Comparison of ENCODE assay signal across 9 cellular contexts in the genomic region with DNA sequence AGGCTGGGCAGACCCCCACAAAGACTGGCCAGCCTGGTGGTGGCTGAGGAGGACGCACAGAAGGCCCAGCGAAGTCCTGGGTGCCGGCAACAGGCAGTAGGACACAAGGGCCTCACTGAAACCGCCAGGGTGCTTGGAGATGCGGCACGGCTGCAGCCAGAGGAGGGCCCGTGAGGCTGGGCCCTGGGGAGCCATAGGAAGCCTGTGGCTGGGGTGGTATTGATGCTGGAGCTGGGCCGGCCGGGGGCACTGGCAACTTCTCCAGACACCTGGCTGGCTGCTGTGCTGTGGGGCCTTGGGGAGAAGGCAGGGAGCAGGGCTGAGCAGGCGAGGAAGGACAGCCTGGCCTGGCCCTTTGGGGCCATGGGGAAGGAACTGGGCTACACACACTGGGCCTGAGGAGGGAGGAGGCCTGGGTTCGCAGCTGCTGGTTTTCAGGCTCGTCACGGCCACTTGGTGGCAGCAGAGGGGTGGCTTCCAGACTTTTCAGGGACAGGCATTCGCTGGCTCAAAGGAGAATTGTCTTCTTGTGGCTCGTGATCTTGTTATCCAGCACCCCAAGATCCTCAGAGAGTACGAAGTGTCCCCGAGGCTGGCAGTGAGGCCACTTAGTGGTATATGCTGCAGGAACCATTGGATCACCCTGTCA. TPM values are rescaled to one million over a fixed set of nuclear protein-coding genes. Genes with fewer than 3 reads are reported as not detected.
A peak's percentile ranks its signal among the peaks of the same experiment; 100 is the strongest.
DNase-seq lines count a peak whose midpoint lies in the region; ATAC-seq and TF ChIP-seq lines count a peak whose summit lies in the region.
"Had no signal": no experiment of that assay in that cellular context is flagged by ENCODE, and none has a peak within 500 bp of the region (broad histone marks: within the 10 kb centered on the region; RNA-seq: fewer than 3 reads in every experiment).

No MANE protein-coding gene starts in this region.

- intact Hi-C loops in prostate gland (cut with DNase I) = loop anchor here (10.0 kb wide), 1 partner anchor 150 kb away; no protein-coding TSS in a partner anchor

- no peak overlapping the region for H3K27ac ChIP-seq in prostate gland

- H3K9me3 ChIP-seq in prostate gland = no peaks in the 10 kb centered on the region

- H3K27me3 Mint-ChIP-seq in activated naive CD4-positive, alpha-beta T cell treated with anti-CD3 and anti-CD28 coated beads, Interleukin-2, amount 10 ng/mL, durations not matched to agents 7 days and 5 days = peaks cover 23% of the 10 kb centered on the region
- H3K27me3 Mint-ChIP-seq in glutamatergic neuron (ENCODE audit: unreplicated experiment) = no peaks in the 10 kb centered on the region

- no peaks in the 10 kb centered on the region for H3K4me1 ChIP-seq in prostate gland (replicated peaks)

- no peaks in the 10 kb centered on the region for H3K36me3 Mint-ChIP-seq in activated naive CD4-positive, alpha-beta T cell treated with anti-CD3 and anti-CD28 coated beads, Interleukin-2, amount 10 ng/mL, durations not matched to agents 7 days and 5 days
- H3K36me3 Mint-ChIP-seq in glutamatergic neuron (ENCODE audit: unreplicated experiment) = no peaks in the 10 kb centered on the region

- no peak for TF ChIP-seq POLR2A in prostate gland (IDR thresholded peaks at IDR 0.05)

- no peaks in the 10 kb centered on the region for H3K4me1 Mint-ChIP-seq in activated naive CD4-positive, alpha-beta T cell treated with anti-CD3 and anti-CD28 coated beads, Interleukin-2, amount 10 ng/mL, durations not matched to agents 7 days and 5 days
- peaks cover 10% of the 10 kb centered on the region for H3K4me1 Mint-ChIP-seq in glutamatergic neuron (ENCODE audit: low read depth, unreplicated experiment)

- H3K36me3 ChIP-seq in prostate gland = no peaks in the 10 kb centered on the region

- DNase-seq in DMS153 (lab: John Stamatoyannopoulos, UW) = peak; percentile 26
- DNase-seq in HPDE6-E6E7 (ENCODE audit: extremely low spot score) = peak; percentile 82
- DNase-seq in SKM-1 (lab: John Stamatoyannopoulos, UW; ENCODE audit: unreplicated experiment) = peak; percentile 2
- peak; percentile 73 for DNase-seq in activated naive CD4-positive, alpha-beta T cell treated with anti-CD3 and anti-CD28 coated beads, Interleukin-2, amount 10 ng/mL, durations not matched to agents 7 days and 5 days
- DNase-seq in glutamatergic neuron = peak; percentile 75
- peak; percentile 37 for DNase-seq in prostate gland (ENCODE audit: low spot score)

- no peak for ATAC-seq in HG02798 (IDR thresholded peaks at IDR 0.05; ENCODE audit: poor library complexity, unreplicated experiment)
- no peak for ATAC-seq in HG03280 (IDR thresholded peaks at IDR 0.05; ENCODE audit: unreplicated experiment)

- CTCF ChIA-PET in activated naive CD4-positive, alpha-beta T cell treated with anti-CD3 and anti-CD28 coated beads, Interleukin-2, amount 10 ng/mL, durations not matched to agents 7 days and 5 days (lab: Charles Lee) = interaction anchor here (0.7 to 6.0 kb wide), 12 partner anchors 9 to 613 kb away, joined by 3 to 27 read pairs (median 4); no protein-coding TSS in a partner anchor

- H3K27me3 ChIP-seq in prostate gland (replicated peaks; ENCODE audit: insufficient read depth) = no peaks in the 10 kb centered on the region

- no peaks in the 10 kb centered on the region for H3K9me3 Mint-ChIP-seq in activated naive CD4-positive, alpha-beta T cell treated with anti-CD3 and anti-CD28 coated beads, Interleukin-2, amount 10 ng/mL, durations not matched to agents 7 days and 5 days
- H3K9me3 Mint-ChIP-seq in glutamatergic neuron (ENCODE audit: unreplicated experiment) = peaks cover 3% of the 10 kb centered on the region

- no peak overlapping the region for H3K27ac Mint-ChIP-seq in activated naive CD4-positive, alpha-beta T cell treated with anti-CD3 and anti-CD28 coated beads, Interleukin-2, amount 10 ng/mL, durations not matched to agents 7 days and 5 days
- no peak overlapping the region for H3K27ac Mint-ChIP-seq in glutamatergic neuron (ENCODE audit: unreplicated experiment)

- no peak overlapping the region for H3K4me3 Mint-ChIP-seq in activated naive CD4-positive, alpha-beta T cell treated with anti-CD3 and anti-CD28 coated beads, Interleukin-2, amount 10 ng/mL, durations not matched to agents 7 days and 5 days
- H3K4me3 Mint-ChIP-seq in glutamatergic neuron (ENCODE audit: unreplicated experiment) = no peak overlapping the region

- TF ChIP-seq CTCF in glutamatergic neuron (IDR thresholded peaks at IDR 0.05; ENCODE audit: partially characterized antibody, unreplicated experiment) = peak; percentile 65
- TF ChIP-seq CTCF in prostate gland (IDR thresholded peaks at IDR 0.05) = peak in 3 of 4 experiments; percentile 47 to 67 (median 59)

- H3K4me3 ChIP-seq in prostate gland = no peak overlapping the region

- WGBS in prostate gland = 0% methylated on average over 4 of the region's 17 CpGs

RNA-seq across cellular contexts. Expression of a gene that starts 37.2 kb away (rescaled TPM):
- total RNA-seq in glutamatergic neuron (ENCODE audit: unreplicated experiment) (68.0 TPM), prostate gland (under 1 TPM in 1 of 2 donors, not detected in 1; 0.85 TPM)
- total RNA-seq: T-helper 2 cell treated with Interferon-gamma antibody and Interleukin-4, amounts not matched to agents 100 ng/mL and 5 ng/mL, for 36 hours had no signal

RNA-seq across cellular contexts. Expression of a gene that starts 44.3 kb away (rescaled TPM):
- total RNA-seq in glutamatergic neuron (ENCODE audit: unreplicated experiment) = 28.9 TPM
- total RNA-seq in prostate gland = 10 to 100 TPM; 33.8 to 55.9 TPM

RNA-seq across cellular contexts. Expression of a gene that starts 59.9 kb away (rescaled TPM):
- 0.56 TPM for total RNA-seq in glutamatergic neuron (ENCODE audit: unreplicated experiment)
- 100 to 1,000 TPM in 1 of 2 donors, 10 to 100 TPM in 1; 16.9 to 174 TPM for total RNA-seq in prostate gland
- total RNA-seq: T-helper 2 cell treated with Interferon-gamma antibody and Interleukin-4, amounts not matched to agents 100 ng/mL and 5 ng/mL, for 36 hours had no signal

Comparison
In these comparisons a context has a peak if more than half of its experiments do, and no peak if none do; other contexts are left out.
1. DNase-seq: peak in every context shown above with its lines; median percentile 82 in HPDE6-E6E7; 75 in glutamatergic neuron; 73 in activated naive CD4-positive, alpha-beta T cell treated with anti-CD3 and anti-CD28 coated beads, Interleukin-2, amount 10 ng/mL, durations not matched to agents 7 days and 5 days; 37 in prostate gland; 26 in DMS153; 2 in SKM-1.
2. RNA of a gene that starts 37.2 kb away (total RNA-seq): 68.0 TPM in glutamatergic neuron (single experiment); 0.85 TPM in prostate gland; every median in the first group is over 10 times any median in the second.
3. RNA of a gene that starts 59.9 kb away (total RNA-seq): 16.9 to 174 TPM in prostate gland; 0.56 TPM in glutamatergic neuron (single experiment); every median in the first group is over 10 times any median in the second.